27 cellular contexts compared by ENCODE assay signal in the genomic region with DNA sequence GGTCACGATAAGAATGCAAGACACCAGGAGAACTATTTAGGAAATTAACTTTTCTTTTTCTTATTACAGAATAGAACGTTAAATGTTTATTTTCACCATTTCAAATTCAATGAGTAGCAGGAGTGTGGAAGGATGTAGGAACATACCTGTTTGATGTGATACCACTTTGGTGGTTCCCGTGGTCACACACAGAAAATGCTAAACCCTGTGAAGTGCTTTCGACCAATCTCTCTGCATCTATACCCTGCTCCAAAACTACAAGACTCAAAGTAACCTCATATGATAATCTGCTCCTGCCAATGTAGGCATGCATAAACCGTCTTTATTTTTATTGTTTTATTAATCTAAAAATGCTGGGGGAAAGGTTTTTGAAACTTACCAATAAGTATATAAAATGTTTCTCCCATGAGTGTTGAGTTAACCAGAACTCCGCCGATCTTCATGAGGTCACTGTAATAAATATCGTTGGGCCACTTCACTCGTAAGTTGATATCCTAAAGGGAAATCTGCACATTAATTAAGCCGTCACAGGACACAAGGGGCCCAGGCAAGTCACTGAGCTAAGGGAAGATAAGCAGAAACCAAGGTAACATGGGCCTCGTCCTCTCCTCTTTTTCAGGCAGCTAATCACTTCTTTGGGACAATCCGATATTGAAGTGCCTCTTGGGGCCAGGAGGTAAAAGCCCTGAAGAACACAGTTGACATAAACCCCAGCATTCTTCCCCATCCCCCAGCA.
DNase-seq lines count a peak whose midpoint lies in the region; ATAC-seq, FAIRE-seq and TF ChIP-seq lines count a peak whose summit lies in the region.
"Had no signal": no experiment of that assay in that cellular context is flagged by ENCODE, and none has a peak within 500 bp of the region (broad histone marks: within the 10 kb centered on the region; RNA-seq: fewer than 3 reads in every experiment).

No MANE protein-coding gene starts in this region.

- H2AFZ ChIP-seq in K562 (ENCODE audit: low read depth, low read length): no peak overlapping the region

- 49% methylated on average over 12 of the region's 12 CpGs for WGBS in K562 (ENCODE audit: insufficient coverage, low coverage, missing lambda C conversion rate)

- no peak for FAIRE-seq in K562 (lab: Jason Lieb, UNC)
- FAIRE-seq: GM12878, RCC 7860 had no signal

- H3K27me3 Mint-ChIP-seq in mesothelial cell of epicardium (ENCODE audit: low read depth): no peaks in the 10 kb centered on the region
- H3K27me3 Mint-ChIP-seq: CD4-positive, CD25-positive, alpha-beta regulatory T cell had no signal

- H4K20me1 ChIP-seq in K562 (replicated peaks; ENCODE audit: control insufficient read depth, insufficient read depth, low read length): no peaks in the 10 kb centered on the region
- H4K20me1 ChIP-seq: BLaER1 had no signal

- TF ChIP-seq CTCF in HEK293 (tag by site-specific recombination; IDR thresholded peaks at IDR 0.05) (no peak), K562 (IDR thresholded peaks at IDR 0.05 in 2 of 3, conservative IDR thresholded peaks at IDR 0.05 in 1 of 3; ENCODE audit: insufficient read depth in 2 of 3, low read depth in 1 of 3, low read length in 3 of 3) (no peak), mesothelial cell of epicardium (IDR thresholded peaks at IDR 0.05; ENCODE audit: unreplicated experiment) (no peak)

- no peaks in the 10 kb centered on the region for H3K27me3 ChIP-seq in K562 (ENCODE audit: control insufficient read depth in 2 of 2, insufficient read depth in 2 of 2, low read length in 2 of 2)
- H3K27me3 ChIP-seq: BLaER1 had no signal

- no peak overlapping the region for H3K27ac Mint-ChIP-seq in stimulated activated effector memory CD8-positive, alpha-beta T cell treated with anti-CD3 and anti-CD28 coated beads, Interleukin-12 subunit alpha, Interleukin-12 subunit beta, amount 100 ng/mL, for 72 hours
- no peak overlapping the region for H3K27ac Mint-ChIP-seq in mesothelial cell of epicardium
- H3K27ac Mint-ChIP-seq: CD4-positive, CD25-positive, alpha-beta regulatory T cell; T-helper 1 cell treated with Interleukin-12 subunit alpha and Interleukin-12 subunit beta and Interleukin-4 antibody, amounts not matched to agents 30 μg/mL and 1 μg/mL, for 36 hours had no signal

- DNase-seq in NCI-H510A treated with DMSO at 0.1 percent for 48 hours (lab: John Stamatoyannopoulos, UW) (peak; percentile 66), NCI-H510A (lab: John Stamatoyannopoulos, UW) (no peak), NCI-H2107 (lab: John Stamatoyannopoulos, UW) (peak; percentile 14), K562 (ENCODE audit: extremely low read depth in 1 of 4, low spot score in 3 of 4) (no peak), mesothelial cell of epicardium (ENCODE audit: low spot score in 2 of 2, unreplicated experiment in 2 of 2) (no peak), islet precursor cell (no peak)
- no peak for DNase-seq in stimulated activated effector memory CD8-positive, alpha-beta T cell treated with anti-CD3 and anti-CD28 coated beads, Interleukin-12 subunit alpha, Interleukin-12 subunit beta, amount 100 ng/mL, for 72 hours (ENCODE audit: low spot score in 2 of 2)
- DNase-seq: CD4-positive, CD25-positive, alpha-beta regulatory T cell; DMS53; EL; GDM1; GOT3; IMR-90; Karpas-422; MV-4-11; NCI-H1105; NCI-H2029; NCI-H446; SIG-M5; SW 1271 had no signal

- H3K27ac ChIP-seq in HEK293 (ENCODE audit: extremely low read depth, low read depth, low read length): peak overlapping the region; percentile 50; the same call in 1 of the 2 replicates
- no peak overlapping the region for H3K27ac ChIP-seq in K562 (ENCODE audit: extremely low read depth, low read depth, low read length)
- H3K27ac ChIP-seq: BLaER1, SK-N-MC had no signal

- H3K4me3 Mint-ChIP-seq in stimulated activated effector memory CD8-positive, alpha-beta T cell treated with anti-CD3 and anti-CD28 coated beads, Interleukin-12 subunit alpha, Interleukin-12 subunit beta, amount 100 ng/mL, for 72 hours: no peak overlapping the region
- no peak overlapping the region for H3K4me3 Mint-ChIP-seq in mesothelial cell of epicardium
- H3K4me3 Mint-ChIP-seq: CD4-positive, CD25-positive, alpha-beta regulatory T cell; T-helper 1 cell treated with Interleukin-12 subunit alpha and Interleukin-12 subunit beta and Interleukin-4 antibody, amounts not matched to agents 30 μg/mL and 1 μg/mL, for 36 hours had no signal

- H3K9me1 ChIP-seq in K562 (ENCODE audit: control insufficient read depth, insufficient read depth, low read length): no peaks in the 10 kb centered on the region

- no peaks in the 10 kb centered on the region for H3K79me2 ChIP-seq in K562 (ENCODE audit: control insufficient read depth, insufficient read depth, low read length)

- no peak for ATAC-seq in K562
- no peak for ATAC-seq in stimulated activated effector memory CD8-positive, alpha-beta T cell treated with anti-CD3 and anti-CD28 coated beads, Interleukin-12 subunit alpha, Interleukin-12 subunit beta, amount 100 ng/mL, for 72 hours
- ATAC-seq: GM12878 had no signal

- no peak for TF ChIP-seq EP300 in K562 (IDR thresholded peaks at IDR 0.05; ENCODE audit: low read length)

- H3K4me1 ChIP-seq in HEK293 (ENCODE audit: control insufficient read depth, insufficient read depth, low read length) (peaks cover 11% of the 10 kb centered on the region), K562 (replicated peaks in 1 of 2; ENCODE audit: control insufficient read depth in 2 of 2, insufficient read depth in 2 of 2, low read length in 2 of 2) (no peaks in the 10 kb centered on the region)
- H3K4me1 ChIP-seq: HAP-1 had no signal

- no peaks in the 10 kb centered on the region for H3K9me3 Mint-ChIP-seq in stimulated activated effector memory CD8-positive, alpha-beta T cell treated with anti-CD3 and anti-CD28 coated beads, Interleukin-12 subunit alpha, Interleukin-12 subunit beta, amount 100 ng/mL, for 72 hours
- H3K9me3 Mint-ChIP-seq in mesothelial cell of epicardium: no peaks in the 10 kb centered on the region
- H3K9me3 Mint-ChIP-seq: CD4-positive, CD25-positive, alpha-beta regulatory T cell; T-helper 1 cell treated with Interleukin-12 subunit alpha and Interleukin-12 subunit beta and Interleukin-4 antibody, amounts not matched to agents 30 μg/mL and 1 μg/mL, for 36 hours had no signal

- no peaks in the 10 kb centered on the region for H3K4me1 Mint-ChIP-seq in stimulated activated effector memory CD8-positive, alpha-beta T cell treated with anti-CD3 and anti-CD28 coated beads, Interleukin-12 subunit alpha, Interleukin-12 subunit beta, amount 100 ng/mL, for 72 hours
- peaks cover 5% of the 10 kb centered on the region for H3K4me1 Mint-ChIP-seq in mesothelial cell of epicardium
- H3K4me1 Mint-ChIP-seq: CD4-positive, CD25-positive, alpha-beta regulatory T cell had no signal

- CTCF ChIA-PET in HEK293 (lab: Yijun Ruan, JAX) (interaction anchor here (1.0 to 2.0 kb wide), 4 partner anchors 96 to 171 kb away, joined by 3 to 7 read pairs (median 5); no protein-coding TSS in a partner anchor), K562 (lab: Yijun Ruan, JAX; ENCODE audit: low intra/inter-chr PET ratio) (interaction anchor here (0.6 kb wide), 1 partner anchor 32 kb away, joined by 3 read pairs; no protein-coding TSS in a partner anchor)

- H3K36me3 ChIP-seq in HEK293 (ENCODE audit: control insufficient read depth in 2 of 2, insufficient read depth in 1 of 2, low read length in 2 of 2): peaks cover 0 to 4% of the 10 kb centered on the region in 2 experiments; a peak in 2 of 3 replicates
- H3K36me3 ChIP-seq in K562 (ENCODE audit: control insufficient read depth, insufficient read depth, low read length): 0 out of 3 replicates have a peak, but pooled peaks cover 4% of the 10 kb centered on the region
- H3K36me3 ChIP-seq: BLaER1, HAP-1 had no signal

- POLR2A ChIA-PET in HEK293 (lab: Yijun Ruan, JAX): no interaction called here
- POLR2A ChIA-PET in K562 (lab: Yijun Ruan, JAX): interaction anchor here (0.6 kb wide), 1 partner anchor 135 kb away, joined by 3 read pairs; no protein-coding TSS in a partner anchor

- intact Hi-C loops in K562 (cut with micrococcal nuclease): no loop called here

- H3K9me3 ChIP-seq in HEK293 (ENCODE audit: control insufficient read depth, insufficient read depth, low read depth, low read length): no peaks in the 10 kb centered on the region
- no peaks in the 10 kb centered on the region for H3K9me3 ChIP-seq in K562 (replicated peaks; ENCODE audit: control insufficient read depth, insufficient read depth, low read depth, low read length)
- H3K9me3 ChIP-seq: BLaER1, HAP-1 had no signal

- H3K4me2 ChIP-seq in K562 (ENCODE audit: insufficient read depth, low read length): no peak overlapping the region
- H3K4me2 ChIP-seq: BLaER1 had no signal

- no peak for TF ChIP-seq RAD21 in K562 (CRISPR knock-in tag; conservative IDR thresholded peaks at IDR 0.05 in 1 of 2, IDR thresholded peaks at IDR 0.05 in 1 of 2)

- TF ChIP-seq POLR2A in K562 (conservative IDR thresholded peaks at IDR 0.05): no peak

- no peak overlapping the region for H3K9ac ChIP-seq in K562 (ENCODE audit: insufficient read depth in 1 of 2, low read depth in 2 of 2, low read length in 2 of 2)
- H3K9ac ChIP-seq: BLaER1 had no signal

- in situ Hi-C loops in K562 (cut with MboI): no loop called here

- no peak overlapping the region for H3K4me3 ChIP-seq in HEK293 (ENCODE audit: low read depth, low read length)
- no peak overlapping the region for H3K4me3 ChIP-seq in K562
- H3K4me3 ChIP-seq: BLaER1, GM12878, HAP-1, SK-N-MC had no signal

- peaks cover 27% of the 10 kb centered on the region for H3K36me3 Mint-ChIP-seq in stimulated activated effector memory CD8-positive, alpha-beta T cell treated with anti-CD3 and anti-CD28 coated beads, Interleukin-12 subunit alpha, Interleukin-12 subunit beta, amount 100 ng/mL, for 72 hours
- H3K36me3 Mint-ChIP-seq in mesothelial cell of epicardium: peaks cover 8% of the 10 kb centered on the region

- BruUV-seq in K562 (replicated peaks; lab: Mats Ljungman, UMichigan): no TSS peak

TF ChIP-seq in HEK293, 187 proteins besides CTCF, POLR2A, EP300 and RAD21 (continues in another document):
- no peak for TF ChIP-seq SETDB1 (IDR thresholded peaks at IDR 0.05; ENCODE audit: insufficient read length, low read length)
- peak; percentile 54 for TF ChIP-seq ZNF24 (tag by site-specific recombination; IDR thresholded peaks at IDR 0.05)
- no peak for TF ChIP-seq ZNF664 (tag by site-specific recombination; IDR thresholded peaks at IDR 0.05)

TF ChIP-seq in K562, 482 proteins besides CTCF, POLR2A, EP300 and RAD21 (continues in another document):
- TF ChIP-seq SMAD3 (CRISPR knock-in tag; conservative IDR thresholded peaks at IDR 0.05): no peak
- peak; percentile 5 for TF ChIP-seq MEIS2 (IDR thresholded peaks at IDR 0.05; ENCODE audit: partially characterized antibody)

Comparison
In these comparisons a context has a peak if more than half of its experiments do, and no peak if none do; other contexts are left out.
1. DNase-seq: peak in NCI-H510A treated with DMSO at 0.1 percent for 48 hours (single experiment) and NCI-H2107 (single experiment); none in NCI-H510A (single experiment), K562 (0 of 4), stimulated activated effector memory CD8-positive, alpha-beta T cell treated with anti-CD3 and anti-CD28 coated beads, Interleukin-12 subunit alpha, Interleukin-12 subunit beta, amount 100 ng/mL, for 72 hours (0 of 2), mesothelial cell of epicardium (0 of 2) and islet precursor cell (single experiment).